ENCODE assay signal across 21 cellular contexts in the genomic region with DNA sequence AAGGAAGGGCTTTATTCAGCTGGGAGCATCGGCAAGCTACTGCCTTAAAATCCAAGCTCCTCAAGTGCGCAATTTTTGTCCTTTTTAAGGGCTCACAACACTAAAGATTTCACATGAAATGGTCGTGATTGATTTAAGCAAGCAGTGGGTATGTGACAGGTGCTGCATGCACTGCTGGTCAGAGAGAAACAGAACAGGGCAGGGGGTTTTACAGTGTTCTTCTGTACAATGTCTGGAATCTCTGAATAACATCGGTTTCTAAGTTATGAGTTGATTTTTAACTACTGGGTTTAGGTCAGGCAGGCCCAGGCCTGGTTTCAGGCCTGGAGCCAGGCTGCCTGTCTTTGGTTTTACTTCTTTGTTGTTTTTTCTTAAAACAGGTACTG. TPM values are rescaled to one million over a fixed set of nuclear protein-coding genes. Genes with fewer than 3 reads are reported as not detected.
DNase-seq lines count a peak whose midpoint lies in the region; ATAC-seq and TF ChIP-seq lines count a peak whose summit lies in the region.
"Had no signal": no experiment of that assay in that cellular context is flagged by ENCODE, and none has a peak within 500 bp of the region (broad histone marks: within the 10 kb centered on the region; RNA-seq: fewer than 3 reads in every experiment).

No MANE protein-coding gene starts in this region.

- H3K27me3 Mint-ChIP-seq in activated B cell treated with CpG ODN at 0.5 μM for 24 hours (no peaks in the 10 kb centered on the region), CD14-positive monocyte (ENCODE audit: low read depth in 3 of 3) (no peaks in the 10 kb centered on the region)
- H3K27me3 Mint-ChIP-seq: activated T-helper 17 cell treated with anti-CD3 and anti-CD28 coated beads, Interleukin-2, amount 50 U/mL, for 72 hours; CD4-positive, alpha-beta memory T cell; stimulated activated naive CD8-positive, alpha-beta T cell treated with anti-CD3 and anti-CD28 coated beads, Interleukin-15, Interleukin-2, amounts not matched to agents 100 ng/mL and 50 ng/mL, for 24 hours had no signal

- intact Hi-C loops in activated B cell treated with CpG ODN at 0.5 μM for 24 hours (cut with micrococcal nuclease): no loop called here
- intact Hi-C loops in CD14-positive monocyte (cut with micrococcal nuclease): no loop called here

- peak; percentile 25 for ATAC-seq in GM21360 (IDR thresholded peaks at IDR 0.05; ENCODE audit: unreplicated experiment)
- peak; percentile 39 for ATAC-seq in HG03064 (IDR thresholded peaks at IDR 0.05; ENCODE audit: low read depth, unreplicated experiment)
- ATAC-seq in activated B cell treated with CpG ODN at 0.5 μM for 24 hours (ENCODE audit: low read depth): peak; percentile 25
- ATAC-seq: activated T-helper 17 cell treated with anti-CD3 and anti-CD28 coated beads, Interleukin-2, amount 50 U/mL, for 72 hours had no signal

- POLR2A ChIA-PET in activated B cell treated with CpG ODN at 0.5 μM for 24 hours (lab: Charles Lee): interaction anchor here (0.6 kb wide), 1 partner anchor 9 kb away, joined by 5 read pairs; no protein-coding TSS in a partner anchor

- H3K4me3 ChIP-seq in GM12875 (ENCODE audit: low read depth, low read length) (peak overlapping the region; percentile 26), HAP-1 (no peak overlapping the region)
- H3K4me3 ChIP-seq: left ventricle myocardium inferior had no signal

- H3K9me3 Mint-ChIP-seq in activated B cell treated with CpG ODN at 0.5 μM for 24 hours (no peaks in the 10 kb centered on the region), CD14-positive monocyte (peaks cover 0 to 2% (median 0%) of the 10 kb centered on the region in 7 donors)
- H3K9me3 Mint-ChIP-seq: activated T-helper 17 cell treated with anti-CD3 and anti-CD28 coated beads, Interleukin-2, amount 50 U/mL, for 72 hours; CD4-positive, alpha-beta memory T cell; stimulated activated naive CD8-positive, alpha-beta T cell treated with anti-CD3 and anti-CD28 coated beads, Interleukin-15, Interleukin-2, amounts not matched to agents 100 ng/mL and 50 ng/mL, for 24 hours had no signal

- H3K27ac Mint-ChIP-seq in activated B cell treated with CpG ODN at 0.5 μM for 24 hours: peak overlapping the region; percentile 68
- H3K27ac Mint-ChIP-seq in CD14-positive monocyte: no peak overlapping the region
- H3K27ac Mint-ChIP-seq: activated T-helper 17 cell treated with anti-CD3 and anti-CD28 coated beads, Interleukin-2, amount 50 U/mL, for 72 hours; stimulated activated naive CD8-positive, alpha-beta T cell treated with anti-CD3 and anti-CD28 coated beads, Interleukin-15, Interleukin-2, amounts not matched to agents 100 ng/mL and 50 ng/mL, for 24 hours had no signal

- H3K4me1 Mint-ChIP-seq in activated B cell treated with CpG ODN at 0.5 μM for 24 hours: peaks cover 32% of the 10 kb centered on the region
- H3K4me1 Mint-ChIP-seq in CD14-positive monocyte: no peaks in the 10 kb centered on the region
- H3K4me1 Mint-ChIP-seq: activated T-helper 17 cell treated with anti-CD3 and anti-CD28 coated beads, Interleukin-2, amount 50 U/mL, for 72 hours; CD4-positive, alpha-beta memory T cell had no signal

- H3K4me3 Mint-ChIP-seq in activated B cell treated with CpG ODN at 0.5 μM for 24 hours: no peak overlapping the region
- no peak overlapping the region for H3K4me3 Mint-ChIP-seq in CD14-positive monocyte
- H3K4me3 Mint-ChIP-seq: activated T-helper 17 cell treated with anti-CD3 and anti-CD28 coated beads, Interleukin-2, amount 50 U/mL, for 72 hours; CD4-positive, alpha-beta memory T cell; stimulated activated naive CD8-positive, alpha-beta T cell treated with anti-CD3 and anti-CD28 coated beads, Interleukin-15, Interleukin-2, amounts not matched to agents 100 ng/mL and 50 ng/mL, for 24 hours had no signal

- CTCF ChIA-PET in activated B cell treated with CpG ODN at 0.5 μM for 24 hours (lab: Charles Lee): no interaction called here

- no peak for TF ChIP-seq CTCF in GM12875 (IDR thresholded peaks at IDR 0.05; ENCODE audit: borderline replicate concordance, insufficient read depth, low read depth, low read length)
- no peak for TF ChIP-seq CTCF in activated B cell treated with CpG ODN at 0.5 μM for 24 hours (IDR thresholded peaks at IDR 0.05)
- TF ChIP-seq CTCF in CD14-positive monocyte (IDR thresholded peaks at IDR 0.05): no peak

- H3K9me3 ChIP-seq in HAP-1: no peaks in the 10 kb centered on the region
- H3K9me3 ChIP-seq: left ventricle myocardium inferior had no signal

- H3K4me1 ChIP-seq in HAP-1: no peaks in the 10 kb centered on the region
- H3K4me1 ChIP-seq: left ventricle myocardium inferior had no signal

- no peaks in the 10 kb centered on the region for H3K27me3 ChIP-seq in HAP-1 (ENCODE audit: low read depth)

- H3K36me3 Mint-ChIP-seq in activated B cell treated with CpG ODN at 0.5 μM for 24 hours (ENCODE audit: low read depth) (no peaks in the 10 kb centered on the region), CD14-positive monocyte (no peaks in the 10 kb centered on the region)
- H3K36me3 Mint-ChIP-seq: CD4-positive, alpha-beta memory T cell had no signal

- in situ Hi-C loops in HAP-1 (cut with MboI; ENCODE audit: low sequenced_read_pairs): no loop called here

- no peaks in the 10 kb centered on the region for H3K36me3 ChIP-seq in HAP-1 (replicated peaks)
- H3K36me3 ChIP-seq: left ventricle myocardium inferior had no signal

- DNase-seq in activated B cell treated with CpG ODN at 0.5 μM for 24 hours (no peak), HCEC 1CT (no peak), CD14-positive monocyte (ENCODE audit: low spot score) (no peak), GM19238 (ENCODE audit: insufficient read length, low spot score) (no peak), HAP-1 (ENCODE audit: low spot score in 2 of 2) (no peak)
- DNase-seq: activated CD8-positive, alpha-beta memory T cell treated with anti-CD3 and anti-CD28 coated beads for 24 hours; amygdala; CD4-positive, alpha-beta memory T cell; left ventricle myocardium inferior; MV-4-11; NCI-H2081 treated with DMSO at 0.1 percent for 48 hours; NCI-H69 had no signal

RNA-seq across cellular contexts. Expression of gene UGT2B17, which starts 6.0 kb away (rescaled TPM):
- 2.5 and 2.8 TPM in 2 replicates for total RNA-seq in activated B cell treated with CpG ODN at 0.5 μM for 24 hours
- polyA plus RNA-seq in CD14-positive monocyte: not detected
- total RNA-seq: activated T-helper 17 cell treated with anti-CD3 and anti-CD28 coated beads, Interleukin-2, amount 50 U/mL, for 72 hours; CD4-positive, alpha-beta memory T cell; Daoy; left ventricle myocardium inferior; myocyte; posterior vena cava; urinary bladder had no signal
- polyA plus RNA-seq: CD4-positive, alpha-beta memory T cell; urinary bladder had no signal
